ENCODE assay signal across 9 cellular contexts in genomic region chr1:41662061-41662655, GRCh38.
DNase-seq lines count a peak whose midpoint lies in the region; ATAC-seq and TF ChIP-seq lines count a peak whose summit lies in the region.
"Had no signal": no experiment of that assay in that cellular context is flagged by ENCODE, and none has a peak within 500 bp of the region (broad histone marks: within the 10 kb centered on the region; RNA-seq: fewer than 3 reads in every experiment).

No MANE protein-coding gene starts in this region.

- peaks cover 58 to 89% (median 75%) of the 10 kb centered on the region in 4 donors for H3K4me1 Mint-ChIP-seq in CD4-positive, alpha-beta memory T cell

- no peaks in the 10 kb centered on the region for H3K27me3 ChIP-seq in CD4-positive, alpha-beta memory T cell (ENCODE audit: insufficient read depth, low read length)
- H3K27me3 ChIP-seq in HL-60 (ENCODE audit: insufficient read depth, poor library complexity, severe bottlenecking) (peaks cover 4% of the 10 kb centered on the region), iPS-18a (ENCODE audit: control insufficient read depth, insufficient read depth, low read length) (peaks cover 36% of the 10 kb centered on the region), spleen (replicated peaks in 1 of 7) (peaks cover 0 to 5% (median 0%) of the 10 kb centered on the region in 7 donors)

- DNase-seq in CD4-positive, alpha-beta memory T cell = peak; percentile 68 to 81 (median 76)
- no peak for DNase-seq in HL-60 (ENCODE audit: low read depth in 1 of 2, low spot score in 1 of 2)
- peak; percentile 65 for DNase-seq in T-helper 22 cell (ENCODE audit: low read depth)
- no peak for DNase-seq in astrocyte of the cerebellum (ENCODE audit: low read depth)
- DNase-seq in spleen = peak; percentile 89
- DNase-seq in NCI-H187 (lab: John Stamatoyannopoulos, UW) = no peak

- H3K4me3 ChIP-seq in CD4-positive, alpha-beta memory T cell (ENCODE audit: low read length in 2 of 2) = peak overlapping the region in 1 of 2 donors; percentile 64
- H3K4me3 ChIP-seq in HL-60 (replicated peaks; ENCODE audit: insufficient read depth, low read length) (peak overlapping the region; percentile 51), astrocyte of the cerebellum (ENCODE audit: low read depth, low read length) (peak overlapping the region; percentile 52), iPS-18a (ENCODE audit: low read length) (peak overlapping the region; percentile 51), spleen (peak overlapping the region; percentile 43 to 85 (median 62))

- H3K27ac ChIP-seq in CD4-positive, alpha-beta memory T cell (ENCODE audit: low read depth, low read length) = peak overlapping the region; percentile 67
- H3K27ac ChIP-seq in HL-60 (replicated peaks) = no peak overlapping the region
- no peak overlapping the region for H3K27ac ChIP-seq in iPS-18a (ENCODE audit: low read length)
- H3K27ac ChIP-seq in spleen = peak overlapping the region; percentile 82 to 96 (median 90)

- peak in 1 of 3 donors; percentile 38 for TF ChIP-seq POLR2A in spleen (IDR thresholded peaks at IDR 0.05)

- peaks cover 0 to 2% (median 0%) of the 10 kb centered on the region in 8 donors for H3K9me3 Mint-ChIP-seq in CD4-positive, alpha-beta memory T cell

- H3K36me3 Mint-ChIP-seq in CD4-positive, alpha-beta memory T cell = no peaks in the 10 kb centered on the region
- H3K36me3 Mint-ChIP-seq: brain had no signal

- no peaks in the 10 kb centered on the region for H3K36me3 ChIP-seq in CD4-positive, alpha-beta memory T cell (ENCODE audit: insufficient read depth, low read length)
- H3K36me3 ChIP-seq in iPS-18a (ENCODE audit: control insufficient read depth, low read depth, low read length) = no peaks in the 10 kb centered on the region
- H3K36me3 ChIP-seq in spleen = no peaks in the 10 kb centered on the region

- no peaks in the 10 kb centered on the region for H3K9me3 ChIP-seq in CD4-positive, alpha-beta memory T cell (ENCODE audit: control insufficient read depth in 1 of 2, low read length in 2 of 2)
- no peaks in the 10 kb centered on the region for H3K9me3 ChIP-seq in iPS-18a (ENCODE audit: control insufficient read depth, low read depth, low read length)
- H3K9me3 ChIP-seq in spleen = no peaks in the 10 kb centered on the region

- CTCF ChIA-PET in CD4-positive, alpha-beta memory T cell (lab: Charles Lee; ENCODE audit: partially characterized antibody) = interaction anchor here (1.2 kb wide), 1 partner anchor 9 kb away, joined by 3 read pairs; no protein-coding TSS in a partner anchor

- peak overlapping the region in 3 of 8 donors; percentile 68 to 93 (median 79) for H3K4me3 Mint-ChIP-seq in CD4-positive, alpha-beta memory T cell

- POLR2A ChIA-PET in CD4-positive, alpha-beta memory T cell (lab: Charles Lee; ENCODE audit: partially characterized antibody) = interaction anchor here (0.5 to 7.5 kb wide), 5 partner anchors 10 to 1924 kb away, joined by 3 to 60 read pairs (median 9); partner anchors contain the start of gene PPIE

- WGBS in spleen, 5 donors = 0 to 1% (median 1%) methylated on average over 21 to 91 of the region's 91 CpGs

- no peak for TF ChIP-seq CTCF in HL-60 (IDR thresholded peaks at IDR 0.05; ENCODE audit: insufficient read depth, low read length)
- no peak for TF ChIP-seq CTCF in astrocyte of the cerebellum (IDR thresholded peaks at IDR 0.05; ENCODE audit: low read depth, low read length, missing control alignments)
- no peak for TF ChIP-seq CTCF in spleen (IDR thresholded peaks at IDR 0.05 in 8 of 11, conservative IDR thresholded peaks at IDR 0.05 in 3 of 11)

- peak overlapping the region in 6 of 7 donors; percentile 48 to 84 (median 55) for H3K27ac Mint-ChIP-seq in CD4-positive, alpha-beta memory T cell

- H3K9ac ChIP-seq in iPS-18a (ENCODE audit: low read length) = no peak overlapping the region

- no peaks in the 10 kb centered on the region for H3K27me3 Mint-ChIP-seq in CD4-positive, alpha-beta memory T cell

- ATAC-seq in GM19397 (IDR thresholded peaks at IDR 0.05; ENCODE audit: unreplicated experiment) = peak; percentile 58

- intact Hi-C loops in CD4-positive, alpha-beta memory T cell (cut with micrococcal nuclease) = loop anchor here (10.0 kb wide), 3 partner anchors 87 to 373 kb away; no protein-coding TSS in a partner anchor
- intact Hi-C loops in spleen (cut with DNase I; ENCODE audit: low total_unique reads) = no loop called here

- peaks cover 82% of the 10 kb centered on the region for H3K4me1 ChIP-seq in CD4-positive, alpha-beta memory T cell (ENCODE audit: insufficient read depth, low read length)
- H3K4me1 ChIP-seq in iPS-18a (ENCODE audit: control insufficient read depth, low read depth, low read length) (peaks cover 5% of the 10 kb centered on the region), spleen (peaks cover 0 to 79% (median 56%) of the 10 kb centered on the region in 6 donors)

- in situ Hi-C loops in astrocyte of the cerebellum (cut with HindIII; ENCODE audit: low sequenced_read_pairs) = no loop called here

Comparison
In these comparisons a context has a peak if more than half of its experiments do, and no peak if none do; other contexts are left out.
1. DNase-seq: peak in CD4-positive, alpha-beta memory T cell (5 of 5), T-helper 22 cell (single experiment) and spleen (single experiment); none in HL-60 (0 of 2), astrocyte of the cerebellum (single experiment) and NCI-H187 (0 of 2).
2. H3K27ac ChIP-seq: peak in CD4-positive, alpha-beta memory T cell (single experiment) and spleen (8 of 8); none in HL-60 (single experiment) and iPS-18a (single experiment).